Comparison of ENCODE assay signal across 1 cellular context in genomic region chr22:50218996-50219727, GRCh38.
TF ChIP-seq lines count a peak whose summit lies in the region.

No MANE protein-coding gene starts in this region.

TF ChIP-seq in K562, 482 proteins besides CTCF, POLR2A, EP300 and RAD21 (continues in another document):
- TF ChIP-seq POLR2G (IDR thresholded peaks at IDR 0.05; ENCODE audit: low read depth, low read length) (peak; percentile 58), USF2 (CRISPR knock-in tag; IDR thresholded peaks at IDR 0.05) (peak; percentile 85), NR4A1 (CRISPR knock-in tag; IDR thresholded peaks at IDR 0.05) (no peak), NR4A1 (tag; IDR thresholded peaks at IDR 0.05) (no peak), ZNF830 (CRISPR knock-in tag; IDR thresholded peaks at IDR 0.05) (no peak), IRF2 (CRISPR knock-in tag; IDR thresholded peaks at IDR 0.05) (no peak), ARID4B (CRISPR knock-in tag; IDR thresholded peaks at IDR 0.05) (peak; percentile 62; the same call in 1 of the 2 replicates), DACH1 (IDR thresholded peaks at IDR 0.05; ENCODE audit: partially characterized antibody) (no peak), UBTF (IDR thresholded peaks at IDR 0.05; ENCODE audit: borderline replicate concordance in 1 of 2, low read depth in 2 of 2, low read length in 2 of 2) (no peak), RREB1 (CRISPR knock-in tag; IDR thresholded peaks at IDR 0.05) (no peak), ZBTB33 (CRISPR knock-in tag; IDR thresholded peaks at IDR 0.05) (peak; percentile 50), MGA (IDR thresholded peaks at IDR 0.05) (peak; percentile 76), USF1 (CRISPR knock-in tag; IDR thresholded peaks at IDR 0.05) (peak; percentile 96), MYC (IDR thresholded peaks at IDR 0.05; ENCODE audit: low read depth, low read length) (peak; percentile 85), MYC (CRISPR knock-in tag; IDR thresholded peaks at IDR 0.05; ENCODE audit: borderline replicate concordance, low read depth) (no peak), GTF2B (IDR thresholded peaks at IDR 0.05; ENCODE audit: extremely low read depth, insufficient read length) (no peak), EZH2 (IDR thresholded peaks at IDR 0.05; ENCODE audit: borderline replicate concordance, low read depth, low read length) (no peak)
